ENCODE assay signal across 8 cellular contexts in genomic region chr3:184523825-184524615, GRCh38. TPM values are rescaled to one million over a fixed set of nuclear protein-coding genes. Genes with fewer than 3 reads are reported as not detected.
DNase-seq lines count a peak whose midpoint lies in the region; ATAC-seq and TF ChIP-seq lines count a peak whose summit lies in the region.

No MANE protein-coding gene starts in this region.

- no peaks in the 10 kb centered on the region for H3K9me2 ChIP-seq in Loucy (replicated peaks; ENCODE audit: low read depth, low read length)

- intact Hi-C loops in lower lobe of right lung (cut with DNase I), result no loop called here

- H3K4me1 ChIP-seq in Loucy (ENCODE audit: insufficient read depth, low read length, poor library complexity, severe bottlenecking), result peaks cover 18% of the 10 kb centered on the region
- H3K4me1 ChIP-seq in lower lobe of right lung, result peaks cover 12% of the 10 kb centered on the region

- no peaks in the 10 kb centered on the region for H3K36me3 ChIP-seq in Loucy (ENCODE audit: insufficient read depth, low read length)
- no peaks in the 10 kb centered on the region for H3K36me3 ChIP-seq in lower lobe of right lung

- H3K4me3 ChIP-seq in Loucy (ENCODE audit: low read length, poor library complexity, severe bottlenecking), result peak overlapping the region; percentile 82
- no peak overlapping the region for H3K4me3 ChIP-seq in lower lobe of right lung

- no peaks in the 10 kb centered on the region for H3K79me2 ChIP-seq in Loucy (ENCODE audit: insufficient read depth, low read length)

- H3K4me2 ChIP-seq in Loucy (ENCODE audit: low read depth, low read length, poor library complexity, severe bottlenecking), result peak overlapping the region; percentile 79

- peak overlapping the region; percentile 83 for H3K9ac ChIP-seq in Loucy (ENCODE audit: low read depth, low read length, poor library complexity, severe bottlenecking)

- no peak overlapping the region for H3K27ac ChIP-seq in lower lobe of right lung

- no peaks in the 10 kb centered on the region for H4K20me1 ChIP-seq in Loucy (ENCODE audit: insufficient read depth, low read length, poor library complexity, severe bottlenecking)

- H3K27me3 ChIP-seq in Loucy (ENCODE audit: insufficient read depth, low read length, poor library complexity, severe bottlenecking), result no peaks in the 10 kb centered on the region
- peaks cover 35% of the 10 kb centered on the region for H3K27me3 ChIP-seq in lower lobe of right lung (ENCODE audit: low read depth)

- H2AFZ ChIP-seq in Loucy (ENCODE audit: low read length), result peak overlapping the region; percentile 99; the same call in 1 of the 2 replicates

- peak; percentile 19 for DNase-seq in DMS53 treated with DMSO at 0.1 percent for 48 hours (lab: John Stamatoyannopoulos, UW; ENCODE audit: unreplicated experiment)
- peak; percentile 27 for DNase-seq in amniotic stem cell (lab: John Stamatoyannopoulos, UW)
- DNase-seq in lower lobe of right lung, result no peak
- DNase-seq in NCI-H1694 (lab: John Stamatoyannopoulos, UW), result no peak
- DNase-seq in cerebellum (ENCODE audit: low spot score), result no peak

- ATAC-seq in lower lobe of right lung (peak; percentile 40 to 86), HG03025 (IDR thresholded peaks at IDR 0.05; ENCODE audit: low FRiP score, unreplicated experiment) (no peak), HG02610 (IDR thresholded peaks at IDR 0.05; ENCODE audit: unreplicated experiment) (no peak)

- H3K9me3 ChIP-seq in Loucy (ENCODE audit: insufficient read depth, low read depth, low read length), result no peaks in the 10 kb centered on the region
- H3K9me3 ChIP-seq in lower lobe of right lung, result no peaks in the 10 kb centered on the region

- no peaks in the 10 kb centered on the region for H3F3A ChIP-seq in Loucy (ENCODE audit: low read depth)

- TF ChIP-seq CTCF in Loucy (conservative IDR thresholded peaks at IDR 0.05; ENCODE audit: low read length) (no peak), lower lobe of right lung (IDR thresholded peaks at IDR 0.05) (no peak)

RNA-seq across cellular contexts. Expression of gene EPHB3, which starts 37.6 kb away (rescaled TPM):
- 4.9 TPM for total RNA-seq in lower lobe of right lung
- 9.2 TPM for total RNA-seq in cerebellum

Comparison
In these comparisons a context has a peak if more than half of its experiments do, and no peak if none do; other contexts are left out.
1. DNase-seq: peak in DMS53 treated with DMSO at 0.1 percent for 48 hours (single experiment) and amniotic stem cell (single experiment); none in lower lobe of right lung (single experiment), NCI-H1694 (single experiment) and cerebellum (single experiment).
2. ATAC-seq: peak in lower lobe of right lung (2 of 2); none in HG03025 (single experiment) and HG02610 (single experiment).